Comparison of ENCODE assay signal across 12 cellular contexts in the genomic region with DNA sequence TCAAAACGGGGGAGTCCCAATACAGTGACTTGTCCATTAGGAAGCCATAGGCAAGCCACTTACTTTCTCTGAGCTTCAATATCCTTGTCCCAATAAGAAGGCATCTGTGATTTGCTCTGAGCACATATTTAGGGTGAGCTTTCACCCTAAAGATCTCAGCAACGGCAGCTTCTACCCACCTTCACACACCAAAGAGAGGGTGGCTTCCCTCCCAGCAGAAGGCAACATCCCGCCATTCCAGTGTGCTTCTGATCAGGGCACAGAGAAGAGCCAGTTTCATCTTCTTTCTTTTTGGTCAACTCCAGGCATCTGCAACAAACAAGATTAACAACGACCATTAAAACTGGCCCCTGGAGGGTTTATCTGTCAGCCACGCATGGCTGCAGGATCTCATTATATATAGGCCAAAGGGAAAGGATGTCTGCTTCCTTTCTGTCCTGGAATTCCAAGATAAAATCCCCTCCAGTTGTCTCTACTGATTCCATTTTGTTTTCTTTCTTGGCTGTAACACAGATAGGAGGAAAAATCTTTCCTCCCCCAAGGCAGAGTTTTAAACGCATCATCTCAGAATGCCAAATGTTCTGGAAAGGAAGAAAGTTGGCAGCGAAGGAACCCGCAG. TPM values are rescaled to one million over a fixed set of nuclear protein-coding genes. Genes with fewer than 3 reads are reported as not detected.
DNase-seq lines count a peak whose midpoint lies in the region; ATAC-seq and TF ChIP-seq lines count a peak whose summit lies in the region.
"Had no signal": no experiment of that assay in that cellular context is flagged by ENCODE, and none has a peak within 500 bp of the region (broad histone marks: within the 10 kb centered on the region; RNA-seq: fewer than 3 reads in every experiment).

No MANE protein-coding gene starts in this region.

- H4K20me1 ChIP-seq in PC-9 (ENCODE audit: insufficient read depth), result no peaks in the 10 kb centered on the region

- H4K91ac ChIP-seq in trophoblast cell (ENCODE audit: low read depth, low read length), result no peak overlapping the region

- H3K4me1 ChIP-seq in PC-9 (replicated peaks; ENCODE audit: insufficient read depth), result 0 out of 2 replicates have a peak, but pooled peaks cover 6% of the 10 kb centered on the region
- peaks cover 9 to 13% of the 10 kb centered on the region in 2 experiments for H3K4me1 ChIP-seq in trophoblast cell (ENCODE audit: control insufficient read depth in 1 of 2, insufficient read depth in 2 of 2, low read length in 2 of 2)

- H4K8ac ChIP-seq in trophoblast cell (ENCODE audit: low read depth, low read length), result no peak overlapping the region

- H3K4ac ChIP-seq in trophoblast cell (ENCODE audit: low read depth, low read length), result no peak overlapping the region

- BruUV-seq in PC-9 (replicated peaks; lab: Mats Ljungman, UMichigan), result no TSS peak

- H4K12ac ChIP-seq in trophoblast cell (ENCODE audit: low read depth, low read length), result no peak overlapping the region

- no peaks in the 10 kb centered on the region for H3K9me3 Mint-ChIP-seq in activated CD4-positive, alpha-beta T cell treated with anti-CD3 and anti-CD28 coated beads for 36 hours (ENCODE audit: low read depth)
- H3K9me3 Mint-ChIP-seq in effector memory CD8-positive, alpha-beta T cell, result no peaks in the 10 kb centered on the region

- H3K27me3 Mint-ChIP-seq in activated CD4-positive, alpha-beta T cell treated with anti-CD3 and anti-CD28 coated beads for 36 hours, result no peaks in the 10 kb centered on the region
- H3K27me3 Mint-ChIP-seq in effector memory CD8-positive, alpha-beta T cell, result no peaks in the 10 kb centered on the region

- H3K4me2 ChIP-seq in PC-9 (0 out of 2 replicates have a peak overlapping the region, but pooled peaks have one; percentile 81), trophoblast cell (ENCODE audit: low read length) (no peak overlapping the region)

- no peak overlapping the region for H3K23ac ChIP-seq in trophoblast cell (ENCODE audit: low read length)

- H3K36me3 ChIP-seq in PC-9 (ENCODE audit: low read depth), result no peaks in the 10 kb centered on the region
- H3K36me3 ChIP-seq in trophoblast cell (ENCODE audit: control insufficient read depth in 1 of 2, insufficient read depth in 2 of 2, low read length in 2 of 2), result no peaks in the 10 kb centered on the region
- H3K36me3 ChIP-seq: thyroid gland had no signal

- no peak overlapping the region for H3K9ac ChIP-seq in trophoblast cell (ENCODE audit: low read length)

- no CpG with 5 or more reads among the region's 8 CpGs for WGBS in trophoblast cell (ENCODE audit: extremely low coverage, insufficient coverage, insufficient read length)

- peaks cover 4% of the 10 kb centered on the region; the same call in 1 of the 2 replicates for H3F3A ChIP-seq in PC-9 (ENCODE audit: insufficient read depth, low read depth)

- peak overlapping the region; percentile 85 for H3K4me3 Mint-ChIP-seq in activated CD4-positive, alpha-beta T cell treated with anti-CD3 and anti-CD28 coated beads for 36 hours
- peak overlapping the region; percentile 87 to 89 for H3K4me3 Mint-ChIP-seq in effector memory CD8-positive, alpha-beta T cell

- H3K36me3 Mint-ChIP-seq in activated CD4-positive, alpha-beta T cell treated with anti-CD3 and anti-CD28 coated beads for 36 hours (ENCODE audit: low read depth), result peaks cover 2% of the 10 kb centered on the region
- H3K36me3 Mint-ChIP-seq in effector memory CD8-positive, alpha-beta T cell (ENCODE audit: insufficient read depth), result no peaks in the 10 kb centered on the region

- no peaks in the 10 kb centered on the region for H3K9me2 ChIP-seq in PC-9 (ENCODE audit: insufficient read depth)

- H3K27ac ChIP-seq in PC-9 (no peak overlapping the region), trophoblast cell (ENCODE audit: low read depth, low read length) (peak overlapping the region; percentile 53)

- no peak overlapping the region for H3K4me3 ChIP-seq in PC-9
- no peak overlapping the region for H3K4me3 ChIP-seq in trophoblast cell (ENCODE audit: low read depth, low read length)

- intact Hi-C loops in activated CD4-positive, alpha-beta T cell treated with anti-CD3 and anti-CD28 coated beads for 36 hours (cut with DNase I, micrococcal nuclease), result loop anchor here in 1 of 2 experiments (5.0 kb wide), 1 partner anchor 125 kb away; no protein-coding TSS in a partner anchor
- intact Hi-C loops in PC-9 (cut with micrococcal nuclease; ENCODE audit: unreplicated experiment), result loop anchor here (10.0 kb wide), 1 partner anchor 388 kb away; no protein-coding TSS in a partner anchor

- no peak overlapping the region for H2BK120ac ChIP-seq in trophoblast cell (ENCODE audit: insufficient read depth, low read length, poor library complexity)

- CTCF ChIA-PET in activated CD4-positive, alpha-beta T cell treated with anti-CD3 and anti-CD28 coated beads for 36 hours (lab: Charles Lee), result interaction anchor here (0.6 to 2.4 kb wide), 3 partner anchors 10 to 67 kb away, joined by 3 to 6 read pairs (median 6); no protein-coding TSS in a partner anchor
- CTCF ChIA-PET in PC-9 (lab: Charles Lee), result interaction anchor here (1.0 kb wide), 2 partner anchors 26 to 125 kb away, joined by 3 to 9 read pairs; no protein-coding TSS in a partner anchor

- H3K27me3 ChIP-seq in PC-9 (ENCODE audit: insufficient read depth, low read depth), result no peaks in the 10 kb centered on the region
- no peaks in the 10 kb centered on the region for H3K27me3 ChIP-seq in trophoblast cell (ENCODE audit: insufficient read depth, low read length)
- H3K27me3 ChIP-seq: thyroid gland had no signal

- no peak overlapping the region for H3K14ac ChIP-seq in trophoblast cell (ENCODE audit: low read length)

- H2BK12ac ChIP-seq in trophoblast cell (ENCODE audit: low read length), result no peak overlapping the region

- H3K9me3 ChIP-seq in PC-9 (ENCODE audit: insufficient read depth, low read depth) (no peaks in the 10 kb centered on the region), trophoblast cell (ENCODE audit: insufficient read depth, low read depth, low read length) (peaks cover 9% of the 10 kb centered on the region)
- H3K9me3 ChIP-seq: thyroid gland had no signal

- peaks cover 15% of the 10 kb centered on the region for H3K4me1 Mint-ChIP-seq in activated CD4-positive, alpha-beta T cell treated with anti-CD3 and anti-CD28 coated beads for 36 hours
- peaks cover 18 to 24% of the 10 kb centered on the region in 2 donors for H3K4me1 Mint-ChIP-seq in effector memory CD8-positive, alpha-beta T cell (ENCODE audit: low read depth in 2 of 2)

- POLR2A ChIA-PET in activated CD4-positive, alpha-beta T cell treated with anti-CD3 and anti-CD28 coated beads for 36 hours (lab: Charles Lee), result no interaction called here
- POLR2A ChIA-PET in PC-9 (lab: Charles Lee; ENCODE audit: unreplicated experiment), result no interaction called here

- DNase-seq in activated CD4-positive, alpha-beta T cell treated with anti-CD3 and anti-CD28 coated beads for 36 hours, result no peak
- DNase-seq in activated CD4-positive, alpha-beta T cell treated with anti-CD3 and anti-CD28 coated beads for 48 hours, result no peak
- DNase-seq in PC-9, result no peak
- DNase-seq in effector memory CD8-positive, alpha-beta T cell, result no peak
- no peak for DNase-seq in trophoblast cell
- DNase-seq in stimulated activated CD4-positive, alpha-beta T cell treated with anti-CD3 and anti-CD28 coated beads, Interleukin-2, amount 100 ng/mL, for 24 hours, result no peak
- DNase-seq in NCI-H526 (lab: John Stamatoyannopoulos, UW), result no peak
- DNase-seq in stimulated activated CD4-positive, alpha-beta T cell treated with anti-CD3 and anti-CD28 coated beads, Interleukin-1b, Interleukin-23, amount 100 ng/mL, for 48 hours, result no peak
- DNase-seq: DMS79 treated with DMSO at 0.1 percent for 48 hours, NCI-H2029, T-helper 9 cell, thyroid gland had no signal

- peaks cover 2% of the 10 kb centered on the region for H3K79me1 ChIP-seq in trophoblast cell (ENCODE audit: low read length)

- no peak overlapping the region for H2BK5ac ChIP-seq in trophoblast cell (ENCODE audit: low read depth, low read length, poor library complexity)

- no peak for TF ChIP-seq CTCF in PC-9 (conservative IDR thresholded peaks at IDR 0.05)

- H2AK5ac ChIP-seq in trophoblast cell (ENCODE audit: low read length), result no peak overlapping the region

- no peak for ATAC-seq in activated CD4-positive, alpha-beta T cell treated with anti-CD3 and anti-CD28 coated beads for 36 hours
- no peak for ATAC-seq in effector memory CD8-positive, alpha-beta T cell (replicated peaks)

- H3K79me2 ChIP-seq in PC-9 (ENCODE audit: low read depth) (no peaks in the 10 kb centered on the region), trophoblast cell (ENCODE audit: control insufficient read depth, insufficient read depth, low read length, poor library complexity) (no peaks in the 10 kb centered on the region)

- H3K27ac Mint-ChIP-seq in activated CD4-positive, alpha-beta T cell treated with anti-CD3 and anti-CD28 coated beads for 36 hours, result peak overlapping the region; percentile 80
- peak overlapping the region; percentile 98 for H3K27ac Mint-ChIP-seq in effector memory CD8-positive, alpha-beta T cell

- H2AFZ ChIP-seq in PC-9, result no peak overlapping the region
- H2AFZ ChIP-seq in trophoblast cell (ENCODE audit: insufficient read depth, low read length, poor library complexity), result no peak overlapping the region

- H3K18ac ChIP-seq in trophoblast cell (ENCODE audit: low read length), result no peak overlapping the region

RNA-seq across cellular contexts. Expression of a gene that starts 0.5 kb away (rescaled TPM):
- total RNA-seq in activated CD4-positive, alpha-beta T cell treated with anti-CD3 and anti-CD28 coated beads for 36 hours, result under 1 TPM in 1 of 2 experiments, not detected in 1; 0.11 TPM
- 0.24 TPM in 1 of 2 replicates, not detected in the other for total RNA-seq in PC-9 (2021)
- polyA plus RNA-seq in trophoblast cell (2013), result 0.10 and 0.19 TPM in 2 replicates
